16 cellular contexts compared by ENCODE assay signal in genomic region chr6:13992417-13993055, GRCh38.
A peak's percentile ranks its signal among the peaks of the same experiment; 100 is the strongest.
DNase-seq lines count a peak whose midpoint lies in the region; ATAC-seq and TF ChIP-seq lines count a peak whose summit lies in the region.
"Had no signal": no experiment of that assay in that cellular context is flagged by ENCODE, and none has a peak within 500 bp of the region (broad histone marks: within the 10 kb centered on the region; RNA-seq: fewer than 3 reads in every experiment).

No MANE protein-coding gene starts in this region.

- CTCF ChIA-PET in AG04449 (lab: Yijun Ruan, JAX) = interaction anchor here (1.3 kb wide), 1 partner anchor 68 kb away, joined by 6 read pairs; the partner anchor contains the start of gene RNF182

- no peak overlapping the region for H3K4me3 Mint-ChIP-seq in HFFc6
- H3K4me3 Mint-ChIP-seq: activated naive CD4-positive, alpha-beta T cell treated with anti-CD3 and anti-CD28 coated beads, Interleukin-2, amount 50 U/mL, for 24 hours; H9; immature natural killer cell had no signal

- H3K4me1 Mint-ChIP-seq in HFFc6 (ENCODE audit: low read depth) = peaks cover 43% of the 10 kb centered on the region
- H3K4me1 Mint-ChIP-seq: immature natural killer cell had no signal

- no peaks in the 10 kb centered on the region for H3K27me3 ChIP-seq in adipocyte (replicated peaks; ENCODE audit: control insufficient read depth, insufficient read depth, low read length)
- H3K27me3 ChIP-seq: BLaER1 had no signal

- no peak overlapping the region for H3K9ac ChIP-seq in adipocyte (ENCODE audit: low read length)
- H3K9ac ChIP-seq: BLaER1 had no signal

- peak overlapping the region; percentile 48; the same call in 1 of the 2 replicates for H3K27ac Mint-ChIP-seq in HFFc6
- H3K27ac Mint-ChIP-seq: activated naive CD4-positive, alpha-beta T cell treated with anti-CD3 and anti-CD28 coated beads, Interleukin-2, amount 50 U/mL, for 24 hours; H9; immature natural killer cell had no signal

- H3K36me3 ChIP-seq in adipocyte (ENCODE audit: control insufficient read depth, insufficient read depth, low read length, severe bottlenecking) = no peaks in the 10 kb centered on the region
- H3K36me3 ChIP-seq: BLaER1, esophagus squamous epithelium had no signal

- no peaks in the 10 kb centered on the region for H3K9me3 ChIP-seq in adipocyte (ENCODE audit: control insufficient read depth, low read length)
- H3K9me3 ChIP-seq: BLaER1, esophagus squamous epithelium had no signal

- H3K4me1 ChIP-seq in adipocyte (ENCODE audit: control insufficient read depth, insufficient read depth, low read length) = peaks cover 11% of the 10 kb centered on the region
- H3K4me1 ChIP-seq: esophagus squamous epithelium had no signal

- POLR2A ChIA-PET in AG04449 (lab: Yijun Ruan, JAX) = no interaction called here

- 0 out of 2 replicates have a peak, but pooled peaks cover 3% of the 10 kb centered on the region for H3K27me3 Mint-ChIP-seq in HFFc6 (ENCODE audit: insufficient read depth)

- ATAC-seq in HG03280 (IDR thresholded peaks at IDR 0.05; ENCODE audit: unreplicated experiment) (no peak), GM21576 (IDR thresholded peaks at IDR 0.05; ENCODE audit: unreplicated experiment) (no peak), HG03039 (IDR thresholded peaks at IDR 0.05; ENCODE audit: unreplicated experiment) (no peak)
- ATAC-seq: Right ventricle myocardium inferior had no signal

- H3K9me3 Mint-ChIP-seq in HFFc6 = no peaks in the 10 kb centered on the region
- H3K9me3 Mint-ChIP-seq: activated naive CD4-positive, alpha-beta T cell treated with anti-CD3 and anti-CD28 coated beads, Interleukin-2, amount 50 U/mL, for 24 hours; H9 had no signal

- H3K4me3 ChIP-seq in AG04449 (ENCODE audit: low read depth, low read length) = no peak overlapping the region
- no peak overlapping the region for H3K4me3 ChIP-seq in adipocyte (ENCODE audit: low read length)
- no peak overlapping the region for H3K4me3 ChIP-seq in foreskin fibroblast (ENCODE audit: low read depth in 1 of 2, low read length in 2 of 2)
- H3K4me3 ChIP-seq: BLaER1, esophagus squamous epithelium had no signal

- no peak for TF ChIP-seq CTCF in AG04449 (IDR thresholded peaks at IDR 0.05; ENCODE audit: insufficient read depth, low read length, missing control alignments)
- TF ChIP-seq CTCF in HFFc6 (IDR thresholded peaks at IDR 0.05) = no peak
- TF ChIP-seq CTCF in foreskin fibroblast (IDR thresholded peaks at IDR 0.05; ENCODE audit: low read depth, low read length) = no peak

- H3K36me3 Mint-ChIP-seq in HFFc6 (ENCODE audit: low read depth) = no peaks in the 10 kb centered on the region
- H3K36me3 Mint-ChIP-seq: immature natural killer cell had no signal

- peak; percentile 47 for DNase-seq in AG04449 (ENCODE audit: low read depth, low spot score)
- DNase-seq in HFFc6 = peak; percentile 85
- peak; percentile 41 for DNase-seq in adipocyte (ENCODE audit: low read depth)
- DNase-seq in foreskin fibroblast = peak; percentile 67 to 85
- no peak for DNase-seq in activated CD4-positive, alpha-beta T cell treated with anti-CD3 and anti-CD28 coated beads, Interleukin-2, amount 50 U/mL, for 48 hours
- DNase-seq: esophagus squamous epithelium, H9, immature natural killer cell, NCI-H1694 treated with DMSO at 0.1 percent for 48 hours, NCI-H510A treated with DMSO at 0.1 percent for 48 hours had no signal

Comparison
In these comparisons a context has a peak if more than half of its experiments do, and no peak if none do; other contexts are left out.
1. DNase-seq: peak in AG04449 (single experiment), HFFc6 (single experiment), adipocyte (single experiment) and foreskin fibroblast (2 of 2); none in activated CD4-positive, alpha-beta T cell treated with anti-CD3 and anti-CD28 coated beads, Interleukin-2, amount 50 U/mL, for 48 hours (0 of 2).